In the genomic region with DNA sequence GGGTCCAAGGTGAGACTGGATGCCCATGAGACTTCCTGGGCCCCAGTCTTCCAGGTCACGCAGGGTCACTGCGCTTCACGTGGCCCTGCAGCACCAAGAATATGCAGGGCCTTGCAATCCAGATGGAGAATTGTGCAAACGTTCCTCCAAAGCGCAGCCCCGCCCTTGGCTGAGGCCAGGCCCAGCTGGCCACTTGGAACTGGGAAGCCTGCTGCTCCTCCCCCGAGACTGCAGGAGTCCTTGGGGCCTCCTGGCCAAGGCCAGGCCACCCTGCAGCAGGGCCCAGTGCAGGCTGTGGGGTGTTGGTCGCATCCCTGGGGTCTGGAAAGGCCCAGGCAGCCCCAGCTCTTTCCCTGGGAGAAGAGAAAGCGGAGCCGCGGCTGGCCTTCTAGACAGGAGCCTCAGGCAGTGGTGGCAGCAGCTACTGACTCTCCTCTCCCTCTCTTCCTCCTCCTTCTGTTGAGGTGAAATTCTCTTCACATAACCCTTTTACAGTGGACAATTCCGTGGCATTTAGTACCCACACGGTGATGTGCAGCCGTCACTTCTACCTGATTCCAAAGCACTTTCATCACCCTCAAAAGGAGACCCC, we compare ENCODE assay signal across 11 cellular contexts.
DNase-seq lines count a peak whose midpoint lies in the region; ATAC-seq, FAIRE-seq and TF ChIP-seq lines count a peak whose summit lies in the region.
"Had no signal": no experiment of that assay in that cellular context is flagged by ENCODE, and none has a peak within 500 bp of the region (broad histone marks: within the 10 kb centered on the region; RNA-seq: fewer than 3 reads in every experiment).

No MANE protein-coding gene starts in this region.

- no peaks in the 10 kb centered on the region for H3K9me3 Mint-ChIP-seq in activated naive CD4-positive, alpha-beta T cell treated with anti-CD3 and anti-CD28 coated beads, Interleukin-2, amount 50 U/mL, for 72 hours
- H3K9me3 Mint-ChIP-seq: activated B cell treated with CpG ODN at 0.5 μM for 24 hours; stimulated activated effector memory CD8-positive, alpha-beta T cell treated with anti-CD3 and anti-CD28 coated beads, Interleukin-12 subunit alpha, Interleukin-12 subunit beta, amount 100 ng/mL, for 72 hours had no signal

- no peak for FAIRE-seq in kidney (lab: Jason Lieb, UNC)
- FAIRE-seq: astrocyte had no signal

- 54 to 71% methylated on average over 8 to 13 of the region's 14 CpGs for WGBS in body of pancreas, 2 donors
- WGBS in suprapubic skin, result 62% methylated on average over 7 of the region's 14 CpGs

- H3K27ac ChIP-seq in body of pancreas (peak overlapping the region in 3 of 4 donors; percentile 44 to 73 (median 68)), kidney (ENCODE audit: low read depth in 2 of 2, low read length in 2 of 2) (no peak overlapping the region), suprapubic skin (peak overlapping the region; percentile 81), foreskin keratinocyte (no peak overlapping the region)

- H3K36me3 Mint-ChIP-seq in activated naive CD4-positive, alpha-beta T cell treated with anti-CD3 and anti-CD28 coated beads, Interleukin-2, amount 50 U/mL, for 72 hours, result no peaks in the 10 kb centered on the region
- H3K36me3 Mint-ChIP-seq: stimulated activated effector memory CD8-positive, alpha-beta T cell treated with anti-CD3 and anti-CD28 coated beads, Interleukin-12 subunit alpha, Interleukin-12 subunit beta, amount 100 ng/mL, for 72 hours had no signal

- H3K27me3 ChIP-seq in body of pancreas, result no peaks in the 10 kb centered on the region
- H3K27me3 ChIP-seq in suprapubic skin, result peaks cover 6% of the 10 kb centered on the region
- no peaks in the 10 kb centered on the region for H3K27me3 ChIP-seq in foreskin keratinocyte

- no peak overlapping the region for H3K27ac Mint-ChIP-seq in activated naive CD4-positive, alpha-beta T cell treated with anti-CD3 and anti-CD28 coated beads, Interleukin-2, amount 50 U/mL, for 72 hours
- H3K27ac Mint-ChIP-seq: activated B cell treated with CpG ODN at 0.5 μM for 24 hours; stimulated activated effector memory CD8-positive, alpha-beta T cell treated with anti-CD3 and anti-CD28 coated beads, Interleukin-12 subunit alpha, Interleukin-12 subunit beta, amount 100 ng/mL, for 72 hours had no signal

- H3K4me1 ChIP-seq in body of pancreas, result peaks cover 35% of the 10 kb centered on the region
- no peaks in the 10 kb centered on the region for H3K4me1 ChIP-seq in kidney (ENCODE audit: control insufficient read depth in 1 of 2, insufficient read depth in 1 of 2, low read depth in 1 of 2, low read length in 2 of 2)
- peaks cover 37% of the 10 kb centered on the region for H3K4me1 ChIP-seq in suprapubic skin
- no peaks in the 10 kb centered on the region for H3K4me1 ChIP-seq in foreskin keratinocyte

- DNase-seq in LHCN-M2 (ENCODE audit: low read depth) (peak; percentile 23), body of pancreas (peak; percentile 77 to 91 (median 83)), kidney (peak; percentile 84), suprapubic skin (ENCODE audit: low spot score in 2 of 2) (peak; percentile 82 to 91), putamen (ENCODE audit: low spot score) (no peak), foreskin keratinocyte (no peak), NCI-H526 treated with DMSO at 0.1 percent for 48 hours (lab: John Stamatoyannopoulos, UW) (no peak)
- DNase-seq in activated naive CD4-positive, alpha-beta T cell treated with anti-CD3 and anti-CD28 coated beads, Interleukin-2, amount 50 U/mL, for 72 hours (ENCODE audit: low spot score in 2 of 2), result no peak
- DNase-seq: activated B cell treated with CpG ODN at 0.5 μM for 24 hours had no signal

- no peak overlapping the region for H3K4me3 ChIP-seq in body of pancreas
- no peak overlapping the region for H3K4me3 ChIP-seq in kidney (ENCODE audit: low read length in 2 of 2)
- no peak overlapping the region for H3K4me3 ChIP-seq in suprapubic skin

- TF ChIP-seq POLR2A in body of pancreas (IDR thresholded peaks at IDR 0.05), result peak in 1 of 3 donors; percentile 25
- TF ChIP-seq POLR2A in suprapubic skin (IDR thresholded peaks at IDR 0.05), result no peak

- TF ChIP-seq EP300 in suprapubic skin (IDR thresholded peaks at IDR 0.05), result no peak

- H3K9ac ChIP-seq in kidney (ENCODE audit: low read length in 2 of 2), result no peak overlapping the region

- H3K36me3 ChIP-seq in body of pancreas (replicated peaks in 1 of 2; ENCODE audit: insufficient read depth in 1 of 2, low read depth in 2 of 2), result no peaks in the 10 kb centered on the region
- no peaks in the 10 kb centered on the region for H3K36me3 ChIP-seq in kidney (ENCODE audit: control insufficient read depth in 1 of 2, insufficient read depth in 2 of 2, low read length in 2 of 2)
- H3K36me3 ChIP-seq in suprapubic skin, result no peaks in the 10 kb centered on the region

- no peaks in the 10 kb centered on the region for H3K9me3 ChIP-seq in body of pancreas
- H3K9me3 ChIP-seq in kidney (ENCODE audit: control insufficient read depth in 1 of 2, low read length in 2 of 2), result no peaks in the 10 kb centered on the region
- no peaks in the 10 kb centered on the region for H3K9me3 ChIP-seq in suprapubic skin

- TF ChIP-seq CTCF in body of pancreas (IDR thresholded peaks at IDR 0.05) (peak in 1 of 7 experiments; percentile 9), kidney (IDR thresholded peaks at IDR 0.05; ENCODE audit: borderline replicate concordance, extremely low read depth, insufficient read depth) (no peak), suprapubic skin (IDR thresholded peaks at IDR 0.05) (no peak), foreskin keratinocyte (conservative IDR thresholded peaks at IDR 0.05) (no peak)

- intact Hi-C loops in body of pancreas (cut with DNase I), result no loop called here
- intact Hi-C loops in kidney (cut with DNase I), result no loop called here

- peak; percentile 89 for ATAC-seq in body of pancreas
- ATAC-seq in foreskin keratinocyte, result no peak
- no peak for ATAC-seq in activated naive CD4-positive, alpha-beta T cell treated with anti-CD3 and anti-CD28 coated beads, Interleukin-2, amount 50 U/mL, for 72 hours
- ATAC-seq: stimulated activated effector memory CD8-positive, alpha-beta T cell treated with anti-CD3 and anti-CD28 coated beads, Interleukin-12 subunit alpha, Interleukin-12 subunit beta, amount 100 ng/mL, for 72 hours had no signal

Comparison
In these comparisons a context has a peak if more than half of its experiments do, and no peak if none do; other contexts are left out.
1. DNase-seq: peak in LHCN-M2 (single experiment), body of pancreas (4 of 4), kidney (single experiment) and suprapubic skin (2 of 2); none in putamen (single experiment), foreskin keratinocyte (0 of 2), activated naive CD4-positive, alpha-beta T cell treated with anti-CD3 and anti-CD28 coated beads, Interleukin-2, amount 50 U/mL, for 72 hours (0 of 2) and NCI-H526 treated with DMSO at 0.1 percent for 48 hours (single experiment).
2. H3K27ac ChIP-seq: peak in body of pancreas (3 of 4) and suprapubic skin (single experiment); none in kidney (0 of 2) and foreskin keratinocyte (single experiment).